In the genomic region with DNA sequence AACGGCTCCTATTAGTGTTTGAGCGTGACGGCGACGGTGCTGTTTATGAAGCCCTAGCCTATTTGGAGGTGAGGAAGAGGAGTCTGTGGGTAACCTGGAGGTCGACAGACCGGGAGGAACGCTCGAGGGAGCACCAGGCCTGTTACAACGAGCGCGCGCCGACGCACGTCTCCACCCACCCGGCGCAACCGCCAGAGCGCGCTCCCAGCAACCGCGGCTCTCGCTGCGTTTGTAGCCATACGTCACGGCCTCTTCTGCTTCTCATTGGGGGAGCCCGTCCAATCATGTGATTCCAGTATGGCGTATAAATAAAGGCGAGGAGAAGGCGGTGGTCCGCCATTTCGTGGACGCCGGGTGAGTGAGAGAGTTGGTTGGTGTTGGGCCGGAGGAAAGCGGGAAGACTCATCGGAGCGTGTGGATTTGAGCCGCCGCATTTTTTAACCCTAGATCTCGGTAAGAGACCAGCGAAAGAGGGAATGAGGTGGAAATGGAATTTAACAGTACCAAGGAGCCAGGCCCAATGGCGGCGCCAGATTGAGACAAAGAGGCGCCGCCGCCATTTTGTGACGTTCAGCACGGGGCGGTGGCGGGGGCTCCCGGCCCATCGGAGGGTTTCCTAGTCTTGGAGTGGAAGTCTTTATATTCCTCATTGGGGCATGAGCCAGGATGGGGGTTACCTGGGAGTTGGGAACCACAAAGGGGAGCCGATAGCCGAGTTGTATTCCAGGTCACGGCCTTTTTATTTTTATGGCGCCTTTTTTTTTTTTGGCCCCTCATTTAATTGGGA, we compare ENCODE assay signal across 8 cellular contexts. TPM values are rescaled to one million over a fixed set of nuclear protein-coding genes. Genes with fewer than 3 reads are reported as not detected.
A peak's percentile ranks its signal among the peaks of the same experiment; 100 is the strongest.
DNase-seq lines count a peak whose midpoint lies in the region; ATAC-seq and TF ChIP-seq lines count a peak whose summit lies in the region.

A gene (plus strand): TSS at position 334 of the 787 bp plus-strand sequence. CDS start 2,401 bp downstream, outside the sequence.

- no peaks in the 10 kb centered on the region for H3K9me3 ChIP-seq in ascending aorta
- H3K9me3 ChIP-seq in right cardiac atrium (ENCODE audit: control insufficient read depth, low read length), result no peaks in the 10 kb centered on the region
- no peaks in the 10 kb centered on the region for H3K9me3 ChIP-seq in vagina

- H3K27ac ChIP-seq in ascending aorta, result peak within 1 kb of the TSS; percentile 96 to 97
- H3K27ac ChIP-seq in right cardiac atrium (ENCODE audit: low read length), result peak within 1 kb of the TSS; percentile 96
- H3K27ac ChIP-seq in vagina, result peak within 1 kb of the TSS; percentile 100

- peaks cover 26% of the 10 kb centered on the region for H3K4me1 Mint-ChIP-seq in T-helper 2 cell treated with Interferon-gamma antibody and Interleukin-4, amounts not matched to agents 5 μg/mL and 100 μg/mL, for 36 hours (ENCODE audit: low read depth)

- H3K27me3 ChIP-seq in ascending aorta (no peaks in the 10 kb centered on the region), right cardiac atrium (ENCODE audit: control insufficient read depth, insufficient read depth) (no peaks in the 10 kb centered on the region), vagina (no peaks in the 10 kb centered on the region)

- no peaks in the 10 kb centered on the region for H3K9me3 Mint-ChIP-seq in T-helper 2 cell treated with Interferon-gamma antibody and Interleukin-4, amounts not matched to agents 5 μg/mL and 100 μg/mL, for 36 hours

- peak; percentile 100 for TF ChIP-seq POLR2A in GM18505 (IDR thresholded peaks at IDR 0.05; ENCODE audit: borderline replicate concordance, extremely low read depth, insufficient read depth, insufficient read length)
- TF ChIP-seq POLR2A in vagina (IDR thresholded peaks at IDR 0.05), result peak; percentile 59 to 99

- intact Hi-C loops in ascending aorta (cut with DNase I) (loop anchor here (1.0 to 2.0 kb wide), 3 partner anchors 47 to 171 kb away; a partner anchor contains a TSS), right cardiac atrium (cut with DNase I) (loop anchor here in 3 of 4 donors (5.0 to 10.0 kb wide), 3 partner anchors 47 to 169 kb away; a partner anchor contains a TSS), vagina (cut with DNase I) (loop anchor here (10.0 kb wide), 1 partner anchor 169 kb away; no protein-coding TSS in a partner anchor)

- H3K4me3 Mint-ChIP-seq in T-helper 2 cell treated with Interferon-gamma antibody and Interleukin-4, amounts not matched to agents 5 μg/mL and 100 μg/mL, for 36 hours, result peak within 1 kb of the TSS; percentile 97

- peaks cover 9 to 27% of the 10 kb centered on the region in 2 donors for H3K4me1 ChIP-seq in ascending aorta
- peaks cover 6% of the 10 kb centered on the region for H3K4me1 ChIP-seq in right cardiac atrium (ENCODE audit: control insufficient read depth, insufficient read depth, low read length)
- H3K4me1 ChIP-seq in vagina, result peaks cover 40% of the 10 kb centered on the region

- TF ChIP-seq CTCF in ascending aorta (IDR thresholded peaks at IDR 0.05) (peak; percentile 47 to 49 (median 48)), vagina (IDR thresholded peaks at IDR 0.05) (peak in 2 of 3 experiments; percentile 40 to 51)

- peak within 1 kb of the TSS; percentile 100 for H3K27ac Mint-ChIP-seq in T-helper 2 cell treated with Interferon-gamma antibody and Interleukin-4, amounts not matched to agents 5 μg/mL and 100 μg/mL, for 36 hours

- peaks cover 48% of the 10 kb centered on the region for H3K36me3 Mint-ChIP-seq in T-helper 2 cell treated with Interferon-gamma antibody and Interleukin-4, amounts not matched to agents 5 μg/mL and 100 μg/mL, for 36 hours (ENCODE audit: low read depth)

- under 1% methylated on average over 58 of the region's 58 CpGs for WGBS in right cardiac atrium

- H3K27me3 Mint-ChIP-seq in T-helper 2 cell treated with Interferon-gamma antibody and Interleukin-4, amounts not matched to agents 5 μg/mL and 100 μg/mL, for 36 hours (ENCODE audit: low read depth), result peaks cover 2% of the 10 kb centered on the region

- H3K36me3 ChIP-seq in ascending aorta (peaks cover 26 to 27% of the 10 kb centered on the region in 2 donors), vagina (peaks cover 0 to 25% of the 10 kb centered on the region in 2 donors)

- DNase-seq in NCI-H1930 (lab: John Stamatoyannopoulos, UW) (peak; percentile 96 to 98), ascending aorta (ENCODE audit: low spot score in 2 of 2) (peak; percentile 87 to 97), right cardiac atrium (peak; percentile 97 to 98 (median 98)), putamen (ENCODE audit: low spot score) (peak; percentile 98), vagina (ENCODE audit: extremely low spot score in 2 of 2) (peak; percentile 97 to 99)
- peak; percentile 97 for DNase-seq in T-helper 2 cell treated with Interferon-gamma antibody and Interleukin-4, amounts not matched to agents 5 μg/mL and 100 μg/mL, for 36 hours (ENCODE audit: low spot score)

- H3K4me3 ChIP-seq in ascending aorta (peak within 1 kb of the TSS; percentile 69 to 71), right cardiac atrium (ENCODE audit: low read length) (peak within 1 kb of the TSS; percentile 99), vagina (peak within 1 kb of the TSS; percentile 51 to 72)

- peak; percentile 91 for ATAC-seq in GM18505 (IDR thresholded peaks at IDR 0.05; ENCODE audit: unreplicated experiment)
- ATAC-seq in HG02973 (IDR thresholded peaks at IDR 0.05; ENCODE audit: unreplicated experiment), result peak; percentile 77
- peak; percentile 98 to 99 for ATAC-seq in right cardiac atrium

RNA-seq across cellular contexts. Expression of the gene that starts here (rescaled TPM):
- total RNA-seq in ascending aorta (94.7 TPM), right cardiac atrium (100 to 1,000 TPM; 144 to 185 (median 151) TPM), vagina (144 TPM)
- polyA plus RNA-seq in right cardiac atrium, result 137 TPM

Comparison
In these comparisons a context has a peak if more than half of its experiments do, and no peak if none do; other contexts are left out.
1. Peak in every context shown above with its lines: DNase-seq, ATAC-seq, H3K4me3 ChIP-seq and H3K27ac ChIP-seq.